14 cellular contexts compared by ENCODE assay signal in the genomic region with DNA sequence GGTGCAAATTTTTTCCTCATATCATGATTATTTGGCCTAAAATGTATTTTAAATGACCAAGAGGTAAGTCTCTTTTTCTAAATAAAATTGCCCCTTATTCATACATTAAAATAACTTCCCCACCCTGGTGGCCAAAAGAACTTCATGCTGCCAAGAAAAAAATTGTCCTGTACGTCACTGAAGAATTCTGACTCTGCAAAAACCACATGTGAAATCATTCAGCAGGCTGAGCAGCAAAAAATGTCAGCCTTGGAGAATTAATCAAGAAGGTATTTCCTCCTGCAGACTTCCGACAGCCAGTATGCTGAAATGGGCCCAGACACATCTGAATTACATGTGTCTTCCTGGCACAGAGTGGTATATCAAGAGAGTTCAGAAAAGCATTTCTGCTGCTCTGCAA.
DNase-seq lines count a peak whose midpoint lies in the region; TF ChIP-seq lines count a peak whose summit lies in the region.
"Had no signal": no experiment of that assay in that cellular context is flagged by ENCODE, and none has a peak within 500 bp of the region (broad histone marks: within the 10 kb centered on the region; RNA-seq: fewer than 3 reads in every experiment).

No MANE protein-coding gene starts in this region.

- H3K4me1 ChIP-seq in tibial artery, result peaks cover 0 to 7% (median 0%) of the 10 kb centered on the region in 4 donors
- H3K4me1 ChIP-seq: pancreas had no signal

- H3K27ac Mint-ChIP-seq in progenitor cell of endocrine pancreas, result no peak overlapping the region
- H3K27ac Mint-ChIP-seq: activated naive CD4-positive, alpha-beta T cell treated with anti-CD3 and anti-CD28 coated beads, Interleukin-2, amount 10 ng/mL, durations not matched to agents 7 days and 5 days had no signal

- TF ChIP-seq CTCF in epithelial cell of esophagus (IDR thresholded peaks at IDR 0.05; ENCODE audit: insufficient read depth, low read depth, low read length, missing control alignments), result no peak
- no peak for TF ChIP-seq CTCF in progenitor cell of endocrine pancreas (IDR thresholded peaks at IDR 0.05; ENCODE audit: unreplicated experiment)
- TF ChIP-seq CTCF in tibial artery (IDR thresholded peaks at IDR 0.05), result no peak

- no peak overlapping the region for H3K4me3 Mint-ChIP-seq in progenitor cell of endocrine pancreas (ENCODE audit: low read depth)
- H3K4me3 Mint-ChIP-seq: activated naive CD4-positive, alpha-beta T cell treated with anti-CD3 and anti-CD28 coated beads, Interleukin-2, amount 10 ng/mL, durations not matched to agents 7 days and 5 days had no signal

- DNase-seq in AG20443 (ENCODE audit: low spot score), result peak; percentile 82
- peak; percentile 36 for DNase-seq in MG63
- peak; percentile 76 for DNase-seq in epithelial cell of esophagus (ENCODE audit: low read depth)
- DNase-seq in myocyte (ENCODE audit: low read depth), result peak; percentile 40
- no peak for DNase-seq in activated CD4-positive, alpha-beta T cell treated with anti-CD3 and anti-CD28 coated beads for 4 hours
- DNase-seq in NCI-H2171 (lab: John Stamatoyannopoulos, UW), result no peak
- DNase-seq in progenitor cell of endocrine pancreas (ENCODE audit: low spot score, unreplicated experiment), result no peak
- no peak for DNase-seq in tibial artery
- DNase-seq: activated naive CD4-positive, alpha-beta T cell treated with anti-CD3 and anti-CD28 coated beads, Interleukin-2, amount 10 ng/mL, durations not matched to agents 7 days and 5 days; GF-D8; heart left ventricle; pancreas had no signal

- no peak overlapping the region for H3K27ac ChIP-seq in tibial artery
- H3K27ac ChIP-seq: C4-2B, pancreas had no signal

- H3K4me3 ChIP-seq in MG63 (no peak overlapping the region), epithelial cell of esophagus (ENCODE audit: low read length) (no peak overlapping the region), tibial artery (no peak overlapping the region)
- H3K4me3 ChIP-seq: coronary artery, heart left ventricle, pancreas had no signal

- H3K27me3 Mint-ChIP-seq in progenitor cell of endocrine pancreas, result no peaks in the 10 kb centered on the region
- H3K27me3 Mint-ChIP-seq: activated naive CD4-positive, alpha-beta T cell treated with anti-CD3 and anti-CD28 coated beads, Interleukin-2, amount 10 ng/mL, durations not matched to agents 7 days and 5 days had no signal

- H3K36me3 ChIP-seq in MG63 (no peaks in the 10 kb centered on the region), tibial artery (no peaks in the 10 kb centered on the region)
- H3K36me3 ChIP-seq: heart left ventricle, pancreas had no signal

- H3K9me3 Mint-ChIP-seq in progenitor cell of endocrine pancreas (ENCODE audit: low read depth), result no peaks in the 10 kb centered on the region
- H3K9me3 Mint-ChIP-seq: activated naive CD4-positive, alpha-beta T cell treated with anti-CD3 and anti-CD28 coated beads, Interleukin-2, amount 10 ng/mL, durations not matched to agents 7 days and 5 days had no signal

- peaks cover 2% of the 10 kb centered on the region; the same call in 1 of the 2 replicates for H3K9me3 ChIP-seq in MG63
- H3K9me3 ChIP-seq in tibial artery, result no peaks in the 10 kb centered on the region
- H3K9me3 ChIP-seq: heart left ventricle, pancreas had no signal

- no peaks in the 10 kb centered on the region for H3K4me1 Mint-ChIP-seq in progenitor cell of endocrine pancreas (ENCODE audit: low read depth)
- H3K4me1 Mint-ChIP-seq: activated naive CD4-positive, alpha-beta T cell treated with anti-CD3 and anti-CD28 coated beads, Interleukin-2, amount 10 ng/mL, durations not matched to agents 7 days and 5 days had no signal

- no peaks in the 10 kb centered on the region for H3K36me3 Mint-ChIP-seq in progenitor cell of endocrine pancreas (ENCODE audit: insufficient read depth)
- H3K36me3 Mint-ChIP-seq: activated naive CD4-positive, alpha-beta T cell treated with anti-CD3 and anti-CD28 coated beads, Interleukin-2, amount 10 ng/mL, durations not matched to agents 7 days and 5 days had no signal

- H3K27me3 ChIP-seq in MG63 (no peaks in the 10 kb centered on the region), tibial artery (no peaks in the 10 kb centered on the region)
- H3K27me3 ChIP-seq: heart left ventricle, pancreas had no signal

- intact Hi-C loops in tibial artery (cut with DNase I; ENCODE audit: low total_unique reads), result no loop called here

Comparison
In these comparisons a context has a peak if more than half of its experiments do, and no peak if none do; other contexts are left out.
1. DNase-seq: peak in AG20443 (single experiment), MG63 (single experiment), epithelial cell of esophagus (single experiment) and myocyte (single experiment); none in activated CD4-positive, alpha-beta T cell treated with anti-CD3 and anti-CD28 coated beads for 4 hours (0 of 2), NCI-H2171 (single experiment), progenitor cell of endocrine pancreas (single experiment) and tibial artery (0 of 2).